In genomic region chr6:63525186-63525878, GRCh38 we compare ENCODE assay signal across 21 cellular contexts. TPM values are rescaled to one million over a fixed set of nuclear protein-coding genes. Genes with fewer than 3 reads are reported as not detected.
A peak's percentile ranks its signal among the peaks of the same experiment; 100 is the strongest.
DNase-seq lines count a peak whose midpoint lies in the region; ATAC-seq, FAIRE-seq and TF ChIP-seq lines count a peak whose summit lies in the region.
"Had no signal": no experiment of that assay in that cellular context is flagged by ENCODE, and none has a peak within 500 bp of the region (broad histone marks: within the 10 kb centered on the region; RNA-seq: fewer than 3 reads in every experiment).

No MANE protein-coding gene starts in this region.

- H3K27ac ChIP-seq in HCT116 (ENCODE audit: low read depth, low read length): no peak overlapping the region
- no peak overlapping the region for H3K27ac ChIP-seq in GM12878 (ENCODE audit: control insufficient read depth, insufficient read depth)
- H3K27ac ChIP-seq: dorsolateral prefrontal cortex, esophagus squamous epithelium, right atrium auricular region had no signal

- H3K27me3 ChIP-seq in BE2C (no peaks in the 10 kb centered on the region), HCT116 (ENCODE audit: insufficient read depth, low read length) (no peaks in the 10 kb centered on the region), GM12878 (replicated peaks in 1 of 2; ENCODE audit: control insufficient read depth in 2 of 2, insufficient read depth in 2 of 2, low read length in 1 of 2) (no peaks in the 10 kb centered on the region)
- H3K27me3 ChIP-seq: esophagus squamous epithelium, right atrium auricular region had no signal

- no peaks in the 10 kb centered on the region for H3K9me2 ChIP-seq in HCT116 (ENCODE audit: insufficient read depth)

- H3K9ac ChIP-seq in HCT116 (ENCODE audit: low read length) (no peak overlapping the region), GM12878 (ENCODE audit: control insufficient read depth, insufficient read depth, low read length) (no peak overlapping the region)

- H3K4me2 ChIP-seq in HCT116 (ENCODE audit: low read length) (no peak overlapping the region), GM12878 (ENCODE audit: control insufficient read depth, insufficient read depth) (no peak overlapping the region)

- RAD21 ChIA-PET in HCT116 (lab: Charles Lee; ENCODE audit: low non-redundant PET in 1 of 2, low total read pairs in 2 of 2, uncharacterized antibody in 2 of 2, unreplicated experiment in 2 of 2): no interaction called here
- RAD21 ChIA-PET in GM12878 (lab: Charles Lee; ENCODE audit: unreplicated experiment): interaction anchor here (0.8 to 2.3 kb wide), 3 partner anchors 11 to 51 kb away, joined by 3 to 8 read pairs (median 3); no protein-coding TSS in a partner anchor

- intact Hi-C loops in HCT116 (cut with micrococcal nuclease): no loop called here
- intact Hi-C loops in GM12878 (cut with micrococcal nuclease; ENCODE audit: unreplicated experiment): no loop called here

- SMC1A ChIA-PET in GM12878 (lab: Charles Lee; ENCODE audit: uncharacterized antibody, unreplicated experiment): interaction anchor here (0.6 to 3.9 kb wide), 12 partner anchors 8 to 147 kb away, joined by 3 to 16 read pairs (median 6); no protein-coding TSS in a partner anchor

- in situ Hi-C loops in GM12878 (cut with MboI): no loop called here

- TF ChIP-seq CTCF in BE2C (IDR thresholded peaks at IDR 0.05; ENCODE audit: low read depth, low read length): 0 out of 2 replicates have a peak, but pooled peaks have one; percentile 10
- TF ChIP-seq CTCF in HCT116 (IDR thresholded peaks at IDR 0.05 in 2 of 3, conservative IDR thresholded peaks at IDR 0.05 in 1 of 3; ENCODE audit: borderline replicate concordance in 1 of 3, insufficient read depth in 1 of 3, low read depth in 2 of 3, low read length in 2 of 3): 0 out of 6 replicates have a peak, but pooled peaks of 1 of the 3 experiments have one; percentile 14
- 0 out of 6 replicates have a peak, but pooled peaks of 1 of the 3 experiments have one; percentile 4 for TF ChIP-seq CTCF in GM12878 (IDR thresholded peaks at IDR 0.05 in 2 of 3, conservative IDR thresholded peaks at IDR 0.05 in 1 of 3; ENCODE audit: control insufficient read depth in 2 of 3, extremely low read depth in 1 of 3, insufficient read depth in 1 of 3, low read depth in 3 of 3, low read length in 3 of 3)

- H2AFZ ChIP-seq in HCT116 (ENCODE audit: low read depth, low read length, poor library complexity, severe bottlenecking): peak overlapping the region; percentile 43
- H2AFZ ChIP-seq in GM12878 (ENCODE audit: control insufficient read depth, low read depth, low read length): peak overlapping the region; percentile 75

- TF ChIP-seq POLR2A in HCT116 (IDR thresholded peaks at IDR 0.05; ENCODE audit: borderline replicate concordance, extremely low read depth, insufficient read depth, insufficient read length): no peak
- no peak for TF ChIP-seq POLR2A in GM12878 (IDR thresholded peaks at IDR 0.05; ENCODE audit: low read depth, low read length)

- 60% methylated on average over 7 of the region's 7 CpGs for WGBS in GM12878 (ENCODE audit: insufficient coverage, insufficient replicate concordance, low lambda C conversion rate, missing lambda C conversion rate)

- peak; percentile 67 for ATAC-seq in GM18502 (IDR thresholded peaks at IDR 0.05; ENCODE audit: poor library complexity, unreplicated experiment)
- ATAC-seq in HCT116: peak; percentile 48
- peak; percentile 40 for ATAC-seq in GM12878
- ATAC-seq in HG03045 (IDR thresholded peaks at IDR 0.05; ENCODE audit: unreplicated experiment): no peak
- ATAC-seq: activated CD4-positive, alpha-beta T cell treated with anti-CD3 and anti-CD28 coated beads for 36 hours had no signal

- H3K4me3 ChIP-seq in BE2C (ENCODE audit: low read depth, low read length) (no peak overlapping the region), HCT116 (replicated peaks in 1 of 2; ENCODE audit: low read depth in 1 of 2, low read length in 2 of 2) (no peak overlapping the region), GM12878 (no peak overlapping the region)
- H3K4me3 ChIP-seq: dorsolateral prefrontal cortex, esophagus squamous epithelium, right atrium auricular region had no signal

- H3K4me1 ChIP-seq in BE2C (no peaks in the 10 kb centered on the region), HCT116 (ENCODE audit: control insufficient read depth in 1 of 2, insufficient read depth in 2 of 2, low read length in 2 of 2) (peaks cover 29 to 52% of the 10 kb centered on the region in 2 experiments), GM12878 (ENCODE audit: control insufficient read depth, insufficient read depth, low read length) (peaks cover 21% of the 10 kb centered on the region)
- H3K4me1 ChIP-seq: right atrium auricular region had no signal

- H4K20me1 ChIP-seq in HCT116 (ENCODE audit: insufficient read depth) (no peaks in the 10 kb centered on the region), GM12878 (ENCODE audit: control insufficient read depth, insufficient read depth) (no peaks in the 10 kb centered on the region)

- CTCF ChIA-PET in HCT116 (lab: Charles Lee): interaction anchor here (1.2 kb wide), 1 partner anchor 9 kb away, joined by 7 read pairs; no protein-coding TSS in a partner anchor
- CTCF ChIA-PET in GM12878 (lab: Yijun Ruan, JAX): interaction anchor here (0.7 to 2.7 kb wide), 9 partner anchors 11 to 173 kb away, joined by 3 to 11 read pairs (median 5); no protein-coding TSS in a partner anchor

- BruUV-seq in HCT116 (replicated peaks; lab: Mats Ljungman, UMichigan): no TSS peak
- BruUV-seq in GM12878 (replicated peaks; lab: Mats Ljungman, UMichigan): no TSS peak

- H3K9me3 ChIP-seq in BE2C: no peaks in the 10 kb centered on the region
- no peaks in the 10 kb centered on the region for H3K9me3 ChIP-seq in HCT116 (ENCODE audit: control insufficient read depth in 1 of 2, insufficient read depth in 1 of 2, low read depth in 1 of 2, low read length in 2 of 2)
- no peaks in the 10 kb centered on the region; the same call in 2 of the 3 replicates for H3K9me3 ChIP-seq in GM12878 (replicated peaks; ENCODE audit: control insufficient read depth, insufficient read depth, low read length)
- H3K9me3 ChIP-seq: esophagus squamous epithelium, right atrium auricular region had no signal

- no peak for TF ChIP-seq RAD21 in HCT116 (IDR thresholded peaks at IDR 0.05; ENCODE audit: low read depth)
- TF ChIP-seq RAD21 in GM12878 (IDR thresholded peaks at IDR 0.05; ENCODE audit: insufficient read depth, low read depth, low read length): no peak

- DNase-seq in BE2C (no peak), HCT116 (ENCODE audit: low read depth, low spot score) (peak; percentile 37), GM12878 (ENCODE audit: low read depth, low spot score) (no peak), pons (ENCODE audit: low spot score) (no peak), hippocampal formation (lab: John Stamatoyannopoulos, UW) (no peak), 8988T (no peak)
- DNase-seq: activated CD4-positive, alpha-beta T cell treated with anti-CD3 and anti-CD28 coated beads for 36 hours; activated naive CD8-positive, alpha-beta T cell treated with anti-CD3 and anti-CD28 coated beads for 36 hours; activated T-cell treated with anti-CD3 and anti-CD28 coated beads, Interleukin-2, amount 50 U/mL, for 24 hours; dorsolateral prefrontal cortex; esophagus squamous epithelium; GDM1; glutamatergic neuron; NCI-H1694; NCI-H446 treated with DMSO at 0.1 percent for 48 hours; substantia nigra had no signal

- POLR2A ChIA-PET in HCT116 (lab: Charles Lee): interaction anchor here (0.8 to 1.0 kb wide), 2 partner anchors 18 to 48 kb away, joined by 3 to 4 read pairs; no protein-coding TSS in a partner anchor
- POLR2A ChIA-PET in GM12878 (lab: Charles Lee): interaction anchor here (1.3 to 1.4 kb wide), 2 partner anchors 20 to 49 kb away, joined by 3 to 5 read pairs; no protein-coding TSS in a partner anchor

- peak; percentile 52 for FAIRE-seq in GM12878 (lab: Jason Lieb, UNC)
- FAIRE-seq: H54, HTR-8/SVneo had no signal

- no peak for TF ChIP-seq EP300 in GM12878 (IDR thresholded peaks at IDR 0.05; ENCODE audit: borderline replicate concordance in 1 of 2, control insufficient read depth in 1 of 2, low read depth in 2 of 2, low read length in 2 of 2)

- no peaks in the 10 kb centered on the region for H3K79me2 ChIP-seq in HCT116 (ENCODE audit: insufficient read depth, low read length)
- H3K79me2 ChIP-seq in GM12878 (ENCODE audit: control insufficient read depth, insufficient read depth, low read length): no peaks in the 10 kb centered on the region

- H3K36me3 ChIP-seq in BE2C (no peaks in the 10 kb centered on the region), HCT116 (ENCODE audit: control insufficient read depth in 1 of 2, insufficient read depth in 2 of 2, low read length in 2 of 2) (no peaks in the 10 kb centered on the region), GM12878 (ENCODE audit: control insufficient read depth in 2 of 2, insufficient read depth in 2 of 2, low read length in 1 of 2) (no peaks in the 10 kb centered on the region)
- H3K36me3 ChIP-seq: esophagus squamous epithelium, right atrium auricular region had no signal

TF ChIP-seq in HCT116, 20 proteins besides CTCF, POLR2A, EP300 and RAD21:
- TF ChIP-seq SRF (IDR thresholded peaks at IDR 0.05; ENCODE audit: low read depth) (peak; percentile 91), EZH2phosphoT487 (IDR thresholded peaks at IDR 0.05; ENCODE audit: borderline replicate concordance) (no peak)
TF ChIP-seq in HCT116: peak in this region for 1.

TF ChIP-seq in GM12878, 131 proteins besides CTCF, POLR2A, EP300 and RAD21 (continues in another document):
- TF ChIP-seq CREM (IDR thresholded peaks at IDR 0.05; ENCODE audit: low read depth): 0 out of 2 replicates have a peak, but pooled peaks have one; percentile 9
- TF ChIP-seq MXI1 (IDR thresholded peaks at IDR 0.05; ENCODE audit: low read depth, low read length): no peak

RNA-seq across cellular contexts. Expression of gene PTP4A1, which starts 46.9 kb away (rescaled TPM):
- polyA plus RNA-seq in BE2C (2012; ENCODE audit: insufficient read depth, insufficient read length, low read depth): 22.5 TPM
- 123 TPM for total RNA-seq in HCT116 (2021; ENCODE audit: unreplicated experiment)
- polyA plus RNA-seq in HCT116 (2012): 47.5 and 61.8 TPM in 2 replicates
- 33.9 and 34.0 TPM in 2 replicates for total RNA-seq in GM12878 (2013; cell fraction: nucleolus; rRNA removed)
- 14.0 and 18.3 TPM in 2 replicates for total RNA-seq in GM12878 (2014; rRNA removed)
- total RNA-seq in GM12878 (2014; rRNA removed; fragmentation: Illumina TruSeq; extraction: Trizol): 9.4 and 12.0 TPM in 2 replicates
- total RNA-seq in GM12878 (2021): 67.4 and 70.1 TPM in 2 replicates
- polyA plus RNA-seq in GM12878 (2011; ENCODE audit: low read depth): 36.6 TPM
- polyA plus RNA-seq in GM12878 (2011; rRNA removed): 25.4 and 32.3 TPM in 2 replicates
- polyA plus RNA-seq in GM12878 (2011; cell fraction: cytosol; rRNA removed): 7.8 and 20.7 TPM in 2 replicates
- polyA plus RNA-seq in GM12878 (2011; cell fraction: nucleus; rRNA removed): 19.5 and 20.0 TPM in 2 replicates
- polyA plus RNA-seq in GM12878 (2012): 46.3 and 55.4 TPM in 2 replicates
- 79.3 and 104 TPM in 2 replicates for polyA plus RNA-seq in GM12878 (2014; fragmentation: Illumina TruSeq; extraction: Trizol)
- not detected for polyA plus RNA-seq in GM12878 (2014; fragmentation: Nextera tagmentation; extraction: Ambion mirVana)
- polyA plus RNA-seq in GM12878 (2014; rRNA removed): 8.5 and 10.5 TPM in 2 replicates
- 100 to 1,000 TPM; 171 to 190 TPM for polyA plus RNA-seq in GM12878 (2016; fragmentation: Nextera tagmentation; extraction: Ambion mirVana)
- 19.1 and 31.9 TPM in 2 replicates for polyA minus RNA-seq in GM12878 (2011; rRNA and poly(A)+ RNA removed)
- polyA minus RNA-seq in GM12878 (2011; cell fraction: cytosol; rRNA and poly(A)+ RNA removed): 25.9 and 30.9 TPM in 2 replicates
- 38.3 and 65.9 TPM in 2 replicates for polyA minus RNA-seq in GM12878 (2011; cell fraction: nucleus; rRNA and poly(A)+ RNA removed)
